In the genomic region with DNA sequence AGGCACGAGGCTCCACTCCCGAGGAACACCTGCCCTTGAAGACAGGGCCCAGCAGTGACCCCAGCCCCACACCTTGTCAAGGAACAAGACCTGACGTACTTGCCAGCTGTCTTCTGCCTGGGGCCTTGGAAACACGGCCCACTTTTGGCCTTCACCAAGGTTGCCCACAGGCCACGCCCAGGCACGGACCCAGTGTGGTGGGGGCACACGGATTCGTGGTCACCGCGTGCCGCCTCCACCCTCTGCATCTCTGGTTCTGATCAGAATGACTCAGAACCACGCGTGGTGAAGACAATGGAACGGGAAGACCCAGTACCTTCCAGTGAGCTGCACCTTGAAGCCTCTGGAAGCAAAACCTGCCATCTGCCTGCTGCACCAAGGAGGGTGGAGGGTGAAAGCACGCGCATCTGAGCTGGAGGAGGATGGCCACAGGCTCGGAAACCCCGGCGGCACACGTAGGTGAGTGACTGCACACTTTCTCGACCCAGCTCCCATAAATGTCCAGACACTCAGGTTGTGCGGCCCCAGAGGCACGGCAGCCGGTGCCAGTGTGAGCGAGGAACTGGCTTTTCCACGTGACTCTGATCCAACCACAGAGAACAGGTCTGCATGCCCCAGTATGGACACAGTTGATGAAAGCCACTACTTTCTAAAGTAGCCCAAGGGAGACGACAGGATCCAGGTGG, we compare ENCODE assay signal across 19 cellular contexts. TPM values are rescaled to one million over a fixed set of nuclear protein-coding genes. Genes with fewer than 3 reads are reported as not detected.
A peak's percentile ranks its signal among the peaks of the same experiment; 100 is the strongest.
DNase-seq lines count a peak whose midpoint lies in the region; ATAC-seq and TF ChIP-seq lines count a peak whose summit lies in the region.
"Had no signal": no experiment of that assay in that cellular context is flagged by ENCODE, and none has a peak within 500 bp of the region (broad histone marks: within the 10 kb centered on the region; RNA-seq: fewer than 3 reads in every experiment).

No MANE protein-coding gene starts in this region.

- H3K4me3 Mint-ChIP-seq in CD14-positive monocyte (no peak overlapping the region), nephron progenitor cell (no peak overlapping the region)
- H3K4me3 Mint-ChIP-seq in central memory CD8-positive, alpha-beta T cell, result no peak overlapping the region

- H3K36me3 Mint-ChIP-seq in CD14-positive monocyte, result peaks cover 68 to 90% of the 10 kb centered on the region in 2 donors
- H3K36me3 Mint-ChIP-seq in central memory CD8-positive, alpha-beta T cell (ENCODE audit: insufficient read depth), result peaks cover 65% of the 10 kb centered on the region
- peaks cover 38% of the 10 kb centered on the region for H3K36me3 Mint-ChIP-seq in nephron progenitor cell (ENCODE audit: low read depth)

- H3K9me3 Mint-ChIP-seq in CD14-positive monocyte, result peaks cover 0 to 3% (median 0%) of the 10 kb centered on the region in 7 donors
- no peaks in the 10 kb centered on the region for H3K9me3 Mint-ChIP-seq in central memory CD8-positive, alpha-beta T cell
- no peaks in the 10 kb centered on the region for H3K9me3 Mint-ChIP-seq in nephron progenitor cell

- peak; percentile 25 for TF ChIP-seq POLR2A in GM19099 (IDR thresholded peaks at IDR 0.05; ENCODE audit: extremely low read depth, insufficient read length, low read depth)

- intact Hi-C loops in CD14-positive monocyte (cut with micrococcal nuclease), result no loop called here

- ATAC-seq in central memory CD8-positive, alpha-beta T cell (replicated peaks; ENCODE audit: extremely low read depth, poor library complexity, severe bottlenecking), result no peak
- ATAC-seq: K562 had no signal

- peaks cover 74% of the 10 kb centered on the region for H3K36me3 ChIP-seq in WERI-Rb-1

- H3K27ac Mint-ChIP-seq in CD14-positive monocyte, result peak overlapping the region in 4 of 7 donors; percentile 48 to 79 (median 60)
- peak overlapping the region; percentile 35 for H3K27ac Mint-ChIP-seq in central memory CD8-positive, alpha-beta T cell (ENCODE audit: low read depth)
- peak overlapping the region; percentile 72 for H3K27ac Mint-ChIP-seq in nephron progenitor cell

- H3K27ac ChIP-seq in WERI-Rb-1, result no peak overlapping the region
- H3K27ac ChIP-seq: BLaER1 treated with 17β-estradiol and CSF1 and Interleukin-3, amounts not matched to agents 10 nM and 100 nM; PC-9; SJSA1 had no signal

- H3K4me3 ChIP-seq in WERI-Rb-1 (ENCODE audit: low read depth, low read length), result no peak overlapping the region
- H3K4me3 ChIP-seq: BLaER1 treated with 17β-estradiol and CSF1 and Interleukin-3, amounts not matched to agents 10 nM and 100 nM; GM23248; K562; PC-9; SJSA1 had no signal

- H3K9me3 ChIP-seq in WERI-Rb-1 (ENCODE audit: severe bottlenecking), result no peaks in the 10 kb centered on the region
- H3K9me3 ChIP-seq: BLaER1 treated with 17β-estradiol and CSF1 and Interleukin-3, amounts not matched to agents 10 nM and 100 nM; SJSA1 had no signal

- peaks cover 41% of the 10 kb centered on the region for H3K4me1 Mint-ChIP-seq in CD14-positive monocyte
- H3K4me1 Mint-ChIP-seq in central memory CD8-positive, alpha-beta T cell, result peaks cover 34% of the 10 kb centered on the region
- H3K4me1 Mint-ChIP-seq in nephron progenitor cell, result no peaks in the 10 kb centered on the region

- DNase-seq in CD14-positive monocyte (ENCODE audit: low spot score) (no peak), nephron progenitor cell (no peak), WERI-Rb-1 (no peak), activated gamma-delta T cell (lab: John Stamatoyannopoulos, UW) (no peak), NCI-H345 treated with DMSO at 0.1 percent for 48 hours (lab: John Stamatoyannopoulos, UW; ENCODE audit: unreplicated experiment) (no peak)
- no peak for DNase-seq in central memory CD8-positive, alpha-beta T cell (ENCODE audit: low spot score in 2 of 2)
- DNase-seq in stimulated activated naive CD4-positive, alpha-beta T cell (lab: John Stamatoyannopoulos, UW), result no peak
- DNase-seq: DND-41, GM23248, NCI-H1436, NCI-H2029, NCI-H2171 treated with DMSO at 0.1 percent for 48 hours, NCI-H510A, NCI-H774, PC-9 had no signal

- H3K27me3 Mint-ChIP-seq in CD14-positive monocyte (ENCODE audit: low read depth in 3 of 3) (peaks cover 0 to 2% (median 0%) of the 10 kb centered on the region in 3 donors), nephron progenitor cell (ENCODE audit: low read depth, poor library complexity) (no peaks in the 10 kb centered on the region)
- no peaks in the 10 kb centered on the region for H3K27me3 Mint-ChIP-seq in central memory CD8-positive, alpha-beta T cell

- TF ChIP-seq CTCF in CD14-positive monocyte (IDR thresholded peaks at IDR 0.05), result no peak
- no peak for TF ChIP-seq CTCF in nephron progenitor cell (IDR thresholded peaks at IDR 0.05)
- TF ChIP-seq CTCF in WERI-Rb-1 (IDR thresholded peaks at IDR 0.05; ENCODE audit: low read depth, low read length), result no peak

- no peaks in the 10 kb centered on the region for H3K27me3 ChIP-seq in WERI-Rb-1 (ENCODE audit: insufficient read depth, low read depth, severe bottlenecking)
- H3K27me3 ChIP-seq: SJSA1 had no signal

RNA-seq across cellular contexts. Expression of a gene that starts 36.5 kb away (rescaled TPM):
- polyA plus RNA-seq in CD14-positive monocyte, result 10 to 100 TPM; 34.1 to 34.8 TPM

RNA-seq across cellular contexts. Expression of a gene that starts 42.0 kb away (rescaled TPM):
- not detected for polyA plus RNA-seq in CD14-positive monocyte
- polyA plus RNA-seq: GM23248, K562 had no signal
